ENCODE assay signal across 2 cellular contexts in the genomic region with DNA sequence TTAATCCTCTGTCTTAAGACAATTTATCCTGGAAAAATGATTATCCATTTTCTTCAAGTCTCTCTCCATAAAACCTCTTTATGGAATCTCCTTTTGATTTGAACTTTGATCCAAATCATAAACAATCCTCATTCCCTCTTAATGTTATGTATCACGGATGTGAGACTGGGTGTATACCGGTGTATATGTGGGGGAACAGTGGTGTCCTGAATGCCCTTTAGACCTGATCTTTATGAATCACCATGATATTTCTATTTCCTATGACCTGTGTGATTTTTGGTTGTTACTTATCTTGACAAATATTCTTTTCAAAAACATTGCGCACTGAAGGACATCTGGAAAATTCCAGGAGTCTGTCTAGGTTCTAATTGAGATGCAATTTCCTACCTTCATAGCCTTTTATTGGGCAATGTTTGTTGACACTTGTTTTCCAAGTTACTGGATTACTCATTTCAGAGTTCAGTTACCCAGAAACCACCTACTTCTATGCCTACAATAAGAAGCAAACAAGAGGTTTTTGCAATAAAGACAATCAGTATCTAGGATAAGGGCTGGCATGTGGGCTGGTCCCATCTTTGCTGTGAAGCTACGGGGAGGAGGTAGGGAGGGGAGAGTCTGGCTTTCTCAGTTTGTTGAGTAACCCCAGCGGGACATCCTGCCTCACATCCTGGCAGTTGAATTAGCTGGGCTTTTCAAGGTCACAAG.
TF ChIP-seq lines count a peak whose summit lies in the region.

No MANE protein-coding gene starts in this region.

TF ChIP-seq in HEK293, 187 proteins besides CTCF, POLR2A, EP300 and RAD21 (continued from another document):
- TF ChIP-seq, protein P1, sequence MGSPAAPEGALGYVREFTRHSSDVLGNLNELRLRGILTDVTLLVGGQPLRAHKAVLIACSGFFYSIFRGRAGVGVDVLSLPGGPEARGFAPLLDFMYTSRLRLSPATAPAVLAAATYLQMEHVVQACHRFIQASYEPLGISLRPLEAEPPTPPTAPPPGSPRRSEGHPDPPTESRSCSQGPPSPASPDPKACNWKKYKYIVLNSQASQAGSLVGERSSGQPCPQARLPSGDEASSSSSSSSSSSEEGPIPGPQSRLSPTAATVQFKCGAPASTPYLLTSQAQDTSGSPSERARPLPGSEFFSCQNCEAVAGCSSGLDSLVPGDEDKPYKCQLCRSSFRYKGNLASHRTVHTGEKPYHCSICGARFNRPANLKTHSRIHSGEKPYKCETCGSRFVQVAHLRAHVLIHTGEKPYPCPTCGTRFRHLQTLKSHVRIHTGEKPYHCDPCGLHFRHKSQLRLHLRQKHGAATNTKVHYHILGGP (tag by site-specific recombination; IDR thresholded peaks at IDR 0.05): 0 out of 2 replicates have a peak, but pooled peaks have one; percentile 6
- TF ChIP-seq, protein P2, sequence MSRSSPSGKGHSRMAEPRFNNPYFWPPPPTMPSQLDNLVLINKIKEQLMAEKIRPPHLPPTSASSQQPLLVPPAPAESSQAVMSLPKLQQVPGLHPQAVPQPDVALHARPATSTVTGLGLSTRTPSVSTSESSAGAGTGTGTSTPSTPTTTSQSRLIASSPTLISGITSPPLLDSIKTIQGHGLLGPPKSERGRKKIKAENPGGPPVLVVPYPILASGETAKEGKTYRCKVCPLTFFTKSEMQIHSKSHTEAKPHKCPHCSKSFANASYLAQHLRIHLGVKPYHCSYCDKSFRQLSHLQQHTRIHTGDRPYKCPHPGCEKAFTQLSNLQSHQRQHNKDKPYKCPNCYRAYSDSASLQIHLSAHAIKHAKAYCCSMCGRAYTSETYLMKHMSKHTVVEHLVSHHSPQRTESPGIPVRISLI (tag by site-specific recombination; IDR thresholded peaks at IDR 0.05): no peak

TF ChIP-seq in WTC11, 78 proteins besides CTCF, POLR2A, EP300 and RAD21 (continued from another document):
- TF ChIP-seq, protein P3, sequence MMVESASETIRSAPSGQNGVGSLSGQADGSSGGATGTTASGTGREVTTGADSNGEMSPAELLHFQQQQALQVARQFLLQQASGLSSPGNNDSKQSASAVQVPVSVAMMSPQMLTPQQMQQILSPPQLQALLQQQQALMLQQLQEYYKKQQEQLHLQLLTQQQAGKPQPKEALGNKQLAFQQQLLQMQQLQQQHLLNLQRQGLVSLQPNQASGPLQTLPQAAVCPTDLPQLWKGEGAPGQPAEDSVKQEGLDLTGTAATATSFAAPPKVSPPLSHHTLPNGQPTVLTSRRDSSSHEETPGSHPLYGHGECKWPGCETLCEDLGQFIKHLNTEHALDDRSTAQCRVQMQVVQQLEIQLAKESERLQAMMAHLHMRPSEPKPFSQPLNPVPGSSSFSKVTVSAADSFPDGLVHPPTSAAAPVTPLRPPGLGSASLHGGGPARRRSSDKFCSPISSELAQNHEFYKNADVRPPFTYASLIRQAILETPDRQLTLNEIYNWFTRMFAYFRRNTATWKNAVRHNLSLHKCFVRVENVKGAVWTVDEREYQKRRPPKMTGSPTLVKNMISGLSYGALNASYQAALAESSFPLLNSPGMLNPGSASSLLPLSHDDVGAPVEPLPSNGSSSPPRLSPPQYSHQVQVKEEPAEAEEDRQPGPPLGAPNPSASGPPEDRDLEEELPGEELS (CRISPR knock-in tag; IDR thresholded peaks at IDR 0.05): no peak
- TF ChIP-seq, protein P4, sequence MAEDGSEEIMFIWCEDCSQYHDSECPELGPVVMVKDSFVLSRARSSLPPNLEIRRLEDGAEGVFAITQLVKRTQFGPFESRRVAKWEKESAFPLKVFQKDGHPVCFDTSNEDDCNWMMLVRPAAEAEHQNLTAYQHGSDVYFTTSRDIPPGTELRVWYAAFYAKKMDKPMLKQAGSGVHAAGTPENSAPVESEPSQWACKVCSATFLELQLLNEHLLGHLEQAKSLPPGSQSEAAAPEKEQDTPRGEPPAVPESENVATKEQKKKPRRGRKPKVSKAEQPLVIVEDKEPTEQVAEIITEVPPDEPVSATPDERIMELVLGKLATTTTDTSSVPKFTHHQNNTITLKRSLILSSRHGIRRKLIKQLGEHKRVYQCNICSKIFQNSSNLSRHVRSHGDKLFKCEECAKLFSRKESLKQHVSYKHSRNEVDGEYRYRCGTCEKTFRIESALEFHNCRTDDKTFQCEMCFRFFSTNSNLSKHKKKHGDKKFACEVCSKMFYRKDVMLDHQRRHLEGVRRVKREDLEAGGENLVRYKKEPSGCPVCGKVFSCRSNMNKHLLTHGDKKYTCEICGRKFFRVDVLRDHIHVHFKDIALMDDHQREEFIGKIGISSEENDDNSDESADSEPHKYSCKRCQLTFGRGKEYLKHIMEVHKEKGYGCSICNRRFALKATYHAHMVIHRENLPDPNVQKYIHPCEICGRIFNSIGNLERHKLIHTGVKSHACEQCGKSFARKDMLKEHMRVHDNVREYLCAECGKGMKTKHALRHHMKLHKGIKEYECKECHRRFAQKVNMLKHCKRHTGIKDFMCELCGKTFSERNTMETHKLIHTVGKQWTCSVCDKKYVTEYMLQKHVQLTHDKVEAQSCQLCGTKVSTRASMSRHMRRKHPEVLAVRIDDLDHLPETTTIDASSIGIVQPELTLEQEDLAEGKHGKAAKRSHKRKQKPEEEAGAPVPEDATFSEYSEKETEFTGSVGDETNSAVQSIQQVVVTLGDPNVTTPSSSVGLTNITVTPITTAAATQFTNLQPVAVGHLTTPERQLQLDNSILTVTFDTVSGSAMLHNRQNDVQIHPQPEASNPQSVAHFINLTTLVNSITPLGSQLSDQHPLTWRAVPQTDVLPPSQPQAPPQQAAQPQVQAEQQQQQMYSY (CRISPR knock-in tag; IDR thresholded peaks at IDR 0.05): no peak
- TF ChIP-seq, protein P5, sequence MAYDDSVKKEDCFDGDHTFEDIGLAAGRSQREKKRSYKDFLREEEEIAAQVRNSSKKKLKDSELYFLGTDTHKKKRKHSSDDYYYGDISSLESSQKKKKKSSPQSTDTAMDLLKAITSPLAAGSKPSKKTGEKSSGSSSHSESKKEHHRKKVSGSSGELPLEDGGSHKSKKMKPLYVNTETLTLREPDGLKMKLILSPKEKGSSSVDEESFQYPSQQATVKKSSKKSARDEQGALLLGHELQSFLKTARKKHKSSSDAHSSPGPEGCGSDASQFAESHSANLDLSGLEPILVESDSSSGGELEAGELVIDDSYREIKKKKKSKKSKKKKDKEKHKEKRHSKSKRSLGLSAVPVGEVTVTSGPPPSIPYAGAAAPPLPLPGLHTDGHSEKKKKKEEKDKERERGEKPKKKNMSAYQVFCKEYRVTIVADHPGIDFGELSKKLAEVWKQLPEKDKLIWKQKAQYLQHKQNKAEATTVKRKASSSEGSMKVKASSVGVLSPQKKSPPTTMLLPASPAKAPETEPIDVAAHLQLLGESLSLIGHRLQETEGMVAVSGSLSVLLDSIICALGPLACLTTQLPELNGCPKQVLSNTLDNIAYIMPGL (CRISPR knock-in tag; IDR thresholded peaks at IDR 0.05): no peak
- TF ChIP-seq, protein P6, sequence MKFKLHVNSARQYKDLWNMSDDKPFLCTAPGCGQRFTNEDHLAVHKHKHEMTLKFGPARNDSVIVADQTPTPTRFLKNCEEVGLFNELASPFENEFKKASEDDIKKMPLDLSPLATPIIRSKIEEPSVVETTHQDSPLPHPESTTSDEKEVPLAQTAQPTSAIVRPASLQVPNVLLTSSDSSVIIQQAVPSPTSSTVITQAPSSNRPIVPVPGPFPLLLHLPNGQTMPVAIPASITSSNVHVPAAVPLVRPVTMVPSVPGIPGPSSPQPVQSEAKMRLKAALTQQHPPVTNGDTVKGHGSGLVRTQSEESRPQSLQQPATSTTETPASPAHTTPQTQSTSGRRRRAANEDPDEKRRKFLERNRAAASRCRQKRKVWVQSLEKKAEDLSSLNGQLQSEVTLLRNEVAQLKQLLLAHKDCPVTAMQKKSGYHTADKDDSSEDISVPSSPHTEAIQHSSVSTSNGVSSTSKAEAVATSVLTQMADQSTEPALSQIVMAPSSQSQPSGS (CRISPR knock-in tag; IDR thresholded peaks at IDR 0.05; ENCODE audit: borderline replicate concordance, low read depth): no peak
- TF ChIP-seq, protein P7, sequence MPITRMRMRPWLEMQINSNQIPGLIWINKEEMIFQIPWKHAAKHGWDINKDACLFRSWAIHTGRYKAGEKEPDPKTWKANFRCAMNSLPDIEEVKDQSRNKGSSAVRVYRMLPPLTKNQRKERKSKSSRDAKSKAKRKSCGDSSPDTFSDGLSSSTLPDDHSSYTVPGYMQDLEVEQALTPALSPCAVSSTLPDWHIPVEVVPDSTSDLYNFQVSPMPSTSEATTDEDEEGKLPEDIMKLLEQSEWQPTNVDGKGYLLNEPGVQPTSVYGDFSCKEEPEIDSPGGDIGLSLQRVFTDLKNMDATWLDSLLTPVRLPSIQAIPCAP (CRISPR knock-in tag; IDR thresholded peaks at IDR 0.05): no peak
- TF ChIP-seq, protein P8, sequence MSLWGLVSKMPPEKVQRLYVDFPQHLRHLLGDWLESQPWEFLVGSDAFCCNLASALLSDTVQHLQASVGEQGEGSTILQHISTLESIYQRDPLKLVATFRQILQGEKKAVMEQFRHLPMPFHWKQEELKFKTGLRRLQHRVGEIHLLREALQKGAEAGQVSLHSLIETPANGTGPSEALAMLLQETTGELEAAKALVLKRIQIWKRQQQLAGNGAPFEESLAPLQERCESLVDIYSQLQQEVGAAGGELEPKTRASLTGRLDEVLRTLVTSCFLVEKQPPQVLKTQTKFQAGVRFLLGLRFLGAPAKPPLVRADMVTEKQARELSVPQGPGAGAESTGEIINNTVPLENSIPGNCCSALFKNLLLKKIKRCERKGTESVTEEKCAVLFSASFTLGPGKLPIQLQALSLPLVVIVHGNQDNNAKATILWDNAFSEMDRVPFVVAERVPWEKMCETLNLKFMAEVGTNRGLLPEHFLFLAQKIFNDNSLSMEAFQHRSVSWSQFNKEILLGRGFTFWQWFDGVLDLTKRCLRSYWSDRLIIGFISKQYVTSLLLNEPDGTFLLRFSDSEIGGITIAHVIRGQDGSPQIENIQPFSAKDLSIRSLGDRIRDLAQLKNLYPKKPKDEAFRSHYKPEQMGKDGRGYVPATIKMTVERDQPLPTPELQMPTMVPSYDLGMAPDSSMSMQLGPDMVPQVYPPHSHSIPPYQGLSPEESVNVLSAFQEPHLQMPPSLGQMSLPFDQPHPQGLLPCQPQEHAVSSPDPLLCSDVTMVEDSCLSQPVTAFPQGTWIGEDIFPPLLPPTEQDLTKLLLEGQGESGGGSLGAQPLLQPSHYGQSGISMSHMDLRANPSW (CRISPR knock-in tag; conservative IDR thresholded peaks at IDR 0.05; ENCODE audit: low read depth): no peak
- TF ChIP-seq, protein P9, sequence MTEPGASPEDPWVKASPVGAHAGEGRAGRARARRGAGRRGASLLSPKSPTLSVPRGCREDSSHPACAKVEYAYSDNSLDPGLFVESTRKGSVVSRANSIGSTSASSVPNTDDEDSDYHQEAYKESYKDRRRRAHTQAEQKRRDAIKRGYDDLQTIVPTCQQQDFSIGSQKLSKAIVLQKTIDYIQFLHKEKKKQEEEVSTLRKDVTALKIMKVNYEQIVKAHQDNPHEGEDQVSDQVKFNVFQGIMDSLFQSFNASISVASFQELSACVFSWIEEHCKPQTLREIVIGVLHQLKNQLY (CRISPR knock-in tag; IDR thresholded peaks at IDR 0.05): no peak
- no peak for TF ChIP-seq CBFB (CRISPR knock-in tag; IDR thresholded peaks at IDR 0.05; ENCODE audit: low read depth)
- TF ChIP-seq PRRX2 (CRISPR knock-in tag; IDR thresholded peaks at IDR 0.05): no peak
- TF ChIP-seq ZNF423 (CRISPR knock-in tag; IDR thresholded peaks at IDR 0.05): no peak
- no peak for TF ChIP-seq ZNF396 (CRISPR knock-in tag; IDR thresholded peaks at IDR 0.05; ENCODE audit: borderline replicate concordance)
